Comparison of ENCODE assay signal across 15 cellular contexts in the genomic region with DNA sequence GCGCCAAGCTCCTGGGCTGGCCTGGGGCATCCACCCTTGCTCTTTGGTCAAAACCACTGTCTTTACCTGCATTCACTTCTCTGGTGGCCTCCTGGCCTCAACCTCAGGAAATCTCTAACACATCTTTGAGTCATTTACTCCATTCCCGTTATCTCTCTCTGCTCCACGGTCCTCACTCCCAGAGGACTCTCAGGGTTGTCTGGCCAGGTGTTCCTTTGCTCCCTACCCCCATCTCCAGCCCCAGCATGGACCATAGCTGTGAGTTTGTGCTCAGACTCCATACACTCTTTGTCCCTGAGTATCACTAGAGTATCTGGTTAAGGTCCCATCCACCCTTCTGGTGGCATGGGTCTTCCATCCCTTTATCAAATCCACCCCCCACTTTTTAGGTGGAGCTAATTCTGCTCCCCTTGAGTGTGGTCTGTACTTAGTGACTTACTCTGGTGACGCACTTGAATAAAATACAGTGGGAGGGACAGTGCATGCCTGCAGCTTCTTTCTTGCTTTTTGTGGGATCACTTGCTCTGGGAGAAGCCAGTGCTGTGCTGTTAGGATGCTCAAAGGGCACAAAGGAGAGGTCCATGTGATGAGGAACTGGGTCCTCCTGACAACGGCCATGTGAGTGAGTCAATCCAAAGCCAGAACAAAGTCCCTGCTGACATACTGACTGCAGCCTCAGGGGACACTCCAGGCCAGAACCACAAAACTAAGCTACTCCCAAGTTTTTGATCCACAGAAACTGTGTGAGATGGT. TPM values are rescaled to one million over a fixed set of nuclear protein-coding genes. Genes with fewer than 3 reads are reported as not detected.
DNase-seq lines count a peak whose midpoint lies in the region; ATAC-seq, FAIRE-seq and TF ChIP-seq lines count a peak whose summit lies in the region.
"Had no signal": no experiment of that assay in that cellular context is flagged by ENCODE, and none has a peak within 500 bp of the region (broad histone marks: within the 10 kb centered on the region; RNA-seq: fewer than 3 reads in every experiment).

No MANE protein-coding gene starts in this region.

- no peak for TF ChIP-seq CTCF in A549 (IDR thresholded peaks at IDR 0.05)

- TF ChIP-seq EP300 in A549 (IDR thresholded peaks at IDR 0.05), result no peak

- peaks cover 24% of the 10 kb centered on the region for H3K36me3 ChIP-seq in SJSA1

- peak; percentile 55 to 64 for ATAC-seq in A549
- ATAC-seq in sciatic nerve, result peak; percentile 48
- no peak for ATAC-seq in GM18502 (IDR thresholded peaks at IDR 0.05; ENCODE audit: poor library complexity, unreplicated experiment)
- ATAC-seq in HG03196 (IDR thresholded peaks at IDR 0.05; ENCODE audit: unreplicated experiment), result no peak

- no peaks in the 10 kb centered on the region for H3K9me3 ChIP-seq in A549
- no peaks in the 10 kb centered on the region for H3K9me3 ChIP-seq in SJSA1 (replicated peaks)

- whole genome bisulfite sequencing in A549 (ENCODE audit: missing lambda C conversion rate), result 15% methylated on average over 5 of the region's 5 CpGs

- peak in 1 of 2 experiments; percentile 51 for DNase-seq in A549 (ENCODE audit: low read depth in 1 of 2, low spot score in 1 of 2)
- peak; percentile 56 to 65 for DNase-seq in SJSA1 (ENCODE audit: low read depth in 1 of 2, low spot score in 2 of 2)
- DNase-seq in foreskin melanocyte, result peak; percentile 61
- no peak for DNase-seq in sciatic nerve (ENCODE audit: low spot score)
- DNase-seq in AML-193 (lab: John Stamatoyannopoulos, UW), result no peak
- no peak for DNase-seq in LoVo (ENCODE audit: low spot score)
- DNase-seq: activated CD4-positive, alpha-beta T cell treated with anti-CD3 and anti-CD28 coated beads, Interleukin-2, amount 50 U/mL, for 4 hours; activated naive CD4-positive, alpha-beta T cell treated with Interleukin-2 at 50 U/mL for 16 hours; GDM1; NCI-H1092 treated with DMSO at 0.1 percent for 48 hours; NCI-H69 had no signal

- H3K27ac ChIP-seq in A549, result peak overlapping the region; percentile 84 to 88
- peak overlapping the region; percentile 75 for H3K27ac ChIP-seq in SJSA1
- H3K27ac ChIP-seq: HL-60 had no signal

- POLR2A ChIA-PET in A549 (lab: Yijun Ruan, JAX), result interaction anchor here (0.6 to 2.3 kb wide), 5 partner anchors 13 to 88 kb away, joined by 3 to 6 read pairs (median 4); a partner anchor contains a TSS

- no peaks in the 10 kb centered on the region for H3K27me3 ChIP-seq in SJSA1 (replicated peaks)

- no peak for TF ChIP-seq POLR2A in A549 (IDR thresholded peaks at IDR 0.05; ENCODE audit: low read length)

- intact Hi-C loops in sciatic nerve (cut with DNase I), result no loop called here

- no peak for TF ChIP-seq RAD21 in A549 (conservative IDR thresholded peaks at IDR 0.05 in 1 of 2, IDR thresholded peaks at IDR 0.05 in 1 of 2)

- H3K4me3 ChIP-seq in A549 (peak overlapping the region; percentile 22; the same call in 1 of the 3 replicates), SJSA1 (no peak overlapping the region)

- no peak for FAIRE-seq in A549 (lab: Jason Lieb, UNC)

- CTCF ChIA-PET in A549 (lab: Yijun Ruan, JAX), result interaction anchor here (0.6 to 4.8 kb wide), 10 partner anchors 8 to 97 kb away, joined by 3 to 24 read pairs (median 6); no protein-coding TSS in a partner anchor

- peak overlapping the region; percentile 82 for H3K4me2 ChIP-seq in A549

- H3K4me1 ChIP-seq in A549 (peaks cover 87% of the 10 kb centered on the region), SJSA1 (replicated peaks) (peaks cover 90% of the 10 kb centered on the region)

TF ChIP-seq in A549, 52 proteins besides CTCF, POLR2A, EP300 and RAD21:
- TF ChIP-seq CEBPB (IDR thresholded peaks at IDR 0.05), result no peak
- TF ChIP-seq BHLHE40 (IDR thresholded peaks at IDR 0.05; ENCODE audit: low read depth, low read length), result no peak
- TF ChIP-seq POLR2AphosphoS2 (conservative IDR thresholded peaks at IDR 0.05; ENCODE audit: low read length), result no peak
- no peak for TF ChIP-seq GATA3 (IDR thresholded peaks at IDR 0.05; ENCODE audit: borderline replicate concordance)
- TF ChIP-seq ZFP36 (IDR thresholded peaks at IDR 0.05; ENCODE audit: borderline replicate concordance, partially characterized antibody), result no peak
- TF ChIP-seq, protein P1, sequence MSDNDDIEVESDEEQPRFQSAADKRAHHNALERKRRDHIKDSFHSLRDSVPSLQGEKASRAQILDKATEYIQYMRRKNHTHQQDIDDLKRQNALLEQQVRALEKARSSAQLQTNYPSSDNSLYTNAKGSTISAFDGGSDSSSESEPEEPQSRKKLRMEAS (IDR thresholded peaks at IDR 0.05), result no peak
- TF ChIP-seq SREBF2 (IDR thresholded peaks at IDR 0.05), result no peak
- TF ChIP-seq TFCP2L1 (CRISPR knock-in tag; IDR thresholded peaks at IDR 0.05), result no peak
- TF ChIP-seq KDM5A (IDR thresholded peaks at IDR 0.05), result no peak
- TF ChIP-seq CBX2 (IDR thresholded peaks at IDR 0.05; ENCODE audit: borderline replicate concordance, low read depth), result no peak
- TF ChIP-seq ZSCAN20 (CRISPR knock-in tag; IDR thresholded peaks at IDR 0.05), result no peak
- no peak for TF ChIP-seq JUN (IDR thresholded peaks at IDR 0.05)
- TF ChIP-seq JUNB (IDR thresholded peaks at IDR 0.05), result no peak
- TF ChIP-seq HOXA7 (CRISPR knock-in tag; IDR thresholded peaks at IDR 0.05), result no peak
- TF ChIP-seq PHF8 (IDR thresholded peaks at IDR 0.05; ENCODE audit: borderline replicate concordance, low read depth), result no peak
- TF ChIP-seq RNF2 (IDR thresholded peaks at IDR 0.05; ENCODE audit: borderline replicate concordance, low read depth), result no peak
- no peak for TF ChIP-seq FOSB (CRISPR knock-in tag; IDR thresholded peaks at IDR 0.05)

RNA-seq across cellular contexts. Expression of a gene that starts 44.3 kb away (rescaled TPM):
- polyA plus RNA-seq in A549 (2011; rRNA removed) (120 and 133 TPM in 2 replicates), A549 (2017; fragmentation: RNase III; extraction: RNeasy Plus Mini Kit Qiagen cat#74134 plus additional on column Dnase treatment) (177 to 255 TPM (median 227 TPM) in 3 replicates)
- polyA plus RNA-seq in A549 (2012; cell fraction: cytosol; rRNA removed), result 149 and 189 TPM in 2 replicates
- polyA plus RNA-seq in A549 (2012; cell fraction: nucleus; rRNA removed), result 215 and 294 TPM in 2 replicates
- polyA minus RNA-seq in A549 (2011; rRNA and poly(A)+ RNA removed), result 26.4 and 27.2 TPM in 2 replicates
- total RNA-seq in SJSA1 (2014; rRNA removed; shearing (Covaris generic)), result 1,151 and 1,739 TPM in 2 replicates
- 482 TPM for total RNA-seq in sciatic nerve
- total RNA-seq: B cell had no signal

Comparison
In these comparisons a context has a peak if more than half of its experiments do, and no peak if none do; other contexts are left out.
1. ATAC-seq: peak in A549 (2 of 2) and sciatic nerve (single experiment); none in GM18502 (single experiment) and HG03196 (single experiment).
2. DNase-seq: peak in SJSA1 (2 of 2) and foreskin melanocyte (single experiment); none in sciatic nerve (single experiment), AML-193 (0 of 2) and LoVo (single experiment).